8 cellular contexts compared by ENCODE assay signal in genomic region chr2:105329561-105330495, GRCh38. TPM values are rescaled to one million over a fixed set of nuclear protein-coding genes. Genes with fewer than 3 reads are reported as not detected.
DNase-seq lines count a peak whose midpoint lies in the region; ATAC-seq lines count a peak whose summit lies in the region.

Gene TGFBRAP1, minus strand, starts transcription at chr2:105329735. Its CDS starts 21,434 bp downstream, at chr2:105308301.

- H3K27ac Mint-ChIP-seq in activated CD8-positive, alpha-beta T cell treated with anti-CD3 and anti-CD28 coated beads, Interleukin-2, amount 10 ng/mL, durations not matched to agents 7 days and 5 days = peak within 1 kb of the TSS; percentile 91

- peaks cover 35% of the 10 kb centered on the region for H3K4me1 Mint-ChIP-seq in activated CD8-positive, alpha-beta T cell treated with anti-CD3 and anti-CD28 coated beads, Interleukin-2, amount 10 ng/mL, durations not matched to agents 7 days and 5 days (ENCODE audit: low read depth)

- H3K27me3 Mint-ChIP-seq in activated CD8-positive, alpha-beta T cell treated with anti-CD3 and anti-CD28 coated beads, Interleukin-2, amount 10 ng/mL, durations not matched to agents 7 days and 5 days (ENCODE audit: low read depth) = no peaks in the 10 kb centered on the region

- POLR2A ChIA-PET in activated CD8-positive, alpha-beta T cell treated with anti-CD3 and anti-CD28 coated beads, Interleukin-2, amount 10 ng/mL, durations not matched to agents 7 days and 5 days (lab: Charles Lee) = interaction anchor here (1.7 kb wide), 1 partner anchor 8 kb away, joined by 9 read pairs; the partner anchor contains the start of gene C2orf49

- peak within 1 kb of the TSS; percentile 85 for H3K4me3 Mint-ChIP-seq in activated CD8-positive, alpha-beta T cell treated with anti-CD3 and anti-CD28 coated beads, Interleukin-2, amount 10 ng/mL, durations not matched to agents 7 days and 5 days

- H3K4me1 ChIP-seq in effector memory CD4-positive, alpha-beta T cell (ENCODE audit: control insufficient read depth, insufficient read depth, low read length, poor library complexity, severe bottlenecking) = peaks cover 12% of the 10 kb centered on the region

- peak within 1 kb of the TSS; percentile 60 for H3K4me3 ChIP-seq in effector memory CD4-positive, alpha-beta T cell (ENCODE audit: insufficient read depth, low read depth, low read length, poor library complexity, severe bottlenecking)

- CTCF ChIA-PET in activated CD8-positive, alpha-beta T cell treated with anti-CD3 and anti-CD28 coated beads, Interleukin-2, amount 10 ng/mL, durations not matched to agents 7 days and 5 days (lab: Charles Lee) = interaction anchor here (1.0 to 4.4 kb wide), 7 partner anchors 12 to 764 kb away, joined by 3 to 13 read pairs (median 4); no protein-coding TSS in a partner anchor

- no peaks in the 10 kb centered on the region for H3K27me3 ChIP-seq in effector memory CD4-positive, alpha-beta T cell (replicated peaks; ENCODE audit: control insufficient read depth, insufficient read depth, low read length, poor library complexity, severe bottlenecking)

- peak within 1 kb of the TSS; percentile 81 for H3K27ac ChIP-seq in effector memory CD4-positive, alpha-beta T cell (ENCODE audit: insufficient read depth, low read length, poor library complexity, severe bottlenecking)

- H3K36me3 ChIP-seq in effector memory CD4-positive, alpha-beta T cell (ENCODE audit: control insufficient read depth, insufficient read depth, low read length) = no peaks in the 10 kb centered on the region

- ATAC-seq in GM18511 (IDR thresholded peaks at IDR 0.05; ENCODE audit: unreplicated experiment) (peak; percentile 83), HG02943 (IDR thresholded peaks at IDR 0.05; ENCODE audit: low read depth, unreplicated experiment) (peak; percentile 70)
- ATAC-seq in activated CD8-positive, alpha-beta T cell treated with anti-CD3 and anti-CD28 coated beads, Interleukin-2, amount 10 ng/mL, durations not matched to agents 7 days and 5 days = peak; percentile 93

- no peaks in the 10 kb centered on the region for H3K9me3 Mint-ChIP-seq in activated CD8-positive, alpha-beta T cell treated with anti-CD3 and anti-CD28 coated beads, Interleukin-2, amount 10 ng/mL, durations not matched to agents 7 days and 5 days (ENCODE audit: insufficient read depth)

- H3K36me3 Mint-ChIP-seq in activated CD8-positive, alpha-beta T cell treated with anti-CD3 and anti-CD28 coated beads, Interleukin-2, amount 10 ng/mL, durations not matched to agents 7 days and 5 days (ENCODE audit: low read depth) = peaks cover 9% of the 10 kb centered on the region

- DNase-seq in A172 (ENCODE audit: low spot score) = peak; percentile 13
- peak; percentile 47 for DNase-seq in NCI-H345 (lab: John Stamatoyannopoulos, UW)
- DNase-seq in activated CD8-positive, alpha-beta T cell treated with anti-CD3 and anti-CD28 coated beads, Interleukin-2, amount 10 ng/mL, durations not matched to agents 7 days and 5 days = peak; percentile 58
- DNase-seq in effector memory CD4-positive, alpha-beta T cell = peak; percentile 36 to 48 (median 42)
- no peak for DNase-seq in mesenteric fat pad (ENCODE audit: low spot score)
- peak; percentile 23 for DNase-seq in stimulated activated CD8-positive, alpha-beta memory T cell treated with anti-CD3 and anti-CD28 coated beads, Interleukin-15, amount 100 ng/mL, for 24 hours (ENCODE audit: low read depth)

- H3K9me3 ChIP-seq in effector memory CD4-positive, alpha-beta T cell (ENCODE audit: control insufficient read depth, low read length) = no peaks in the 10 kb centered on the region

RNA-seq across cellular contexts. Expression of gene TGFBRAP1, which starts in this region (rescaled TPM):
- 34.0 and 37.7 TPM in 2 replicates for total RNA-seq in A172 (2014; rRNA removed; shearing (Covaris generic))
- total RNA-seq in activated CD8-positive, alpha-beta T cell treated with anti-CD3 and anti-CD28 coated beads, Interleukin-2, amount 10 ng/mL, durations not matched to agents 7 days and 5 days = 10 to 100 TPM; 16.4 to 16.6 TPM
- 22.0 TPM for total RNA-seq in mesenteric fat pad
